24 cellular contexts compared by ENCODE assay signal in genomic region chr9:113659740-113660139, GRCh38.
DNase-seq lines count a peak whose midpoint lies in the region; ATAC-seq, FAIRE-seq and TF ChIP-seq lines count a peak whose summit lies in the region.
"Had no signal": no experiment of that assay in that cellular context is flagged by ENCODE, and none has a peak within 500 bp of the region (broad histone marks: within the 10 kb centered on the region; RNA-seq: fewer than 3 reads in every experiment).

No MANE protein-coding gene starts in this region.

- no peak overlapping the region for H3K27ac ChIP-seq in HepG2 (ENCODE audit: extremely low read length, insufficient read depth, low read length)
- H3K27ac ChIP-seq in right lobe of liver: no peak overlapping the region
- no peak overlapping the region for H3K27ac ChIP-seq in K562 (ENCODE audit: extremely low read depth, low read depth, low read length)
- H3K27ac ChIP-seq in osteoblast (ENCODE audit: low read depth, low read length): no peak overlapping the region
- H3K27ac ChIP-seq: BLaER1 had no signal

- POLR2A ChIA-PET in HepG2 (lab: Yijun Ruan, JAX) (no interaction called here), K562 (lab: Yijun Ruan, JAX) (interaction anchor here (0.6 kb wide), 1 partner anchor 999 kb away, joined by 4 read pairs; no protein-coding TSS in a partner anchor), T-cell (lab: Charles Lee) (no interaction called here)

- in situ Hi-C loops in HepG2 (cut with HindIII; ENCODE audit: extremely low pct_ligation_motif_present, low pct_unique_long_range_greater_than_20kb) (loop anchor here (5.0 kb wide), 3 partner anchors 67 to 387 kb away; no protein-coding TSS in a partner anchor), K562 (cut with MboI) (loop anchor here (5.0 to 10.0 kb wide), 5 partner anchors 57 to 545 kb away; partner anchors contain the start of gene RNF183)

- H3K4me1 ChIP-seq in HepG2 (ENCODE audit: insufficient read depth, low read length) (peaks cover 47% of the 10 kb centered on the region), right lobe of liver (peaks cover 0 to 9% (median 0%) of the 10 kb centered on the region in 4 donors), K562 (replicated peaks in 1 of 2; ENCODE audit: control insufficient read depth in 2 of 2, insufficient read depth in 2 of 2, low read length in 2 of 2) (peaks cover 0 to 6% of the 10 kb centered on the region in 2 experiments; a peak in 2 of 5 replicates), osteoblast (ENCODE audit: insufficient read depth, low read length) (peaks cover 10% of the 10 kb centered on the region)

- ATAC-seq in HepG2 (no peak), right lobe of liver (no peak), K562 (no peak), T-cell (replicated peaks in 1 of 4) (no peak), GM18907 (IDR thresholded peaks at IDR 0.05; ENCODE audit: unreplicated experiment) (no peak), HG03135 (IDR thresholded peaks at IDR 0.05; ENCODE audit: unreplicated experiment) (no peak)
- ATAC-seq: GM12878 had no signal

- no peak for DNase-seq in HepG2 (ENCODE audit: low spot score)
- DNase-seq in right lobe of liver: no peak
- DNase-seq in K562 (ENCODE audit: extremely low read depth in 1 of 4, low spot score in 3 of 4): no peak
- peak; percentile 76 for DNase-seq in osteoblast (ENCODE audit: insufficient read length, low spot score, missing footprints)
- no peak for DNase-seq in T-cell
- DNase-seq: CD4-positive, alpha-beta T cell; COR-L47; EL; GDM1; GOT3; HCEC 1CT; Karpas-422; NCI-H1092 treated with DMSO at 0.1 percent for 48 hours; NCI-H1436 treated with DMSO at 0.1 percent for 48 hours; NCI-H1930; NCI-H2107; NCI-H774; SHP77 treated with DMSO at 0.1 percent for 48 hours had no signal

- H3K27ac Mint-ChIP-seq in T-cell: no peak overlapping the region
- H3K27ac Mint-ChIP-seq: CD4-positive, alpha-beta T cell; IgD-negative memory B cell had no signal

- H3K4me1 Mint-ChIP-seq in T-cell: peaks cover 0 to 5% (median 0%) of the 10 kb centered on the region in 3 donors

- H3K4me3 ChIP-seq in HepG2 (replicated peaks in 1 of 3; ENCODE audit: insufficient read depth in 1 of 3, low read depth in 2 of 3, low read length in 3 of 3) (no peak overlapping the region), right lobe of liver (no peak overlapping the region), K562 (no peak overlapping the region), osteoblast (ENCODE audit: insufficient read depth, low read length) (no peak overlapping the region)
- H3K4me3 ChIP-seq: BLaER1, GM12878 had no signal

- no peak overlapping the region for H2AFZ ChIP-seq in HepG2 (ENCODE audit: low read length)
- no peak overlapping the region for H2AFZ ChIP-seq in K562 (ENCODE audit: low read depth, low read length)
- H2AFZ ChIP-seq in osteoblast (ENCODE audit: low read length): no peak overlapping the region

- no peaks in the 10 kb centered on the region for H3K9me3 Mint-ChIP-seq in T-cell
- H3K9me3 Mint-ChIP-seq: CD4-positive, alpha-beta T cell; IgD-negative memory B cell had no signal

- H3K79me2 ChIP-seq in HepG2 (ENCODE audit: insufficient read depth, low read length) (no peaks in the 10 kb centered on the region), K562 (ENCODE audit: control insufficient read depth, insufficient read depth, low read length) (no peaks in the 10 kb centered on the region), osteoblast (ENCODE audit: insufficient read depth, low read length) (no peaks in the 10 kb centered on the region)

- 4% methylated on average over 3 of the region's 3 CpGs for WGBS in HepG2 (ENCODE audit: low lambda C conversion rate)
- 43% methylated on average over 2 of the region's 3 CpGs for WGBS in right lobe of liver (ENCODE audit: insufficient coverage, low coverage, low lambda C conversion rate, missing lambda C conversion rate)
- WGBS in K562 (ENCODE audit: insufficient coverage, low coverage, missing lambda C conversion rate): 0% methylated on average over 3 of the region's 3 CpGs

- TF ChIP-seq POLR2A in HepG2 (IDR thresholded peaks at IDR 0.05; ENCODE audit: insufficient read depth in 1 of 2, low read depth in 2 of 2, low read length in 2 of 2) (no peak), right lobe of liver (IDR thresholded peaks at IDR 0.05) (no peak), K562 (conservative IDR thresholded peaks at IDR 0.05) (no peak)

- CTCF ChIA-PET in HepG2 (lab: Yijun Ruan, JAX; ENCODE audit: low intra/inter-chr PET ratio, low total read pairs): interaction anchor here (9.4 kb wide), 1 partner anchor 68 kb away, joined by 223 read pairs; no protein-coding TSS in a partner anchor
- CTCF ChIA-PET in K562 (lab: Yijun Ruan, JAX; ENCODE audit: low intra/inter-chr PET ratio): no interaction called here
- CTCF ChIA-PET in T-cell (lab: Charles Lee): interaction anchor here (1.0 to 1.9 kb wide), 2 partner anchors 205 to 214 kb away, joined by 3 to 17 read pairs; no protein-coding TSS in a partner anchor

- no peak for TF ChIP-seq RAD21 in HepG2 (CRISPR knock-in tag; IDR thresholded peaks at IDR 0.05)
- TF ChIP-seq RAD21 in K562 (CRISPR knock-in tag; conservative IDR thresholded peaks at IDR 0.05 in 1 of 2, IDR thresholded peaks at IDR 0.05 in 1 of 2): no peak

- H3K36me3 ChIP-seq in HepG2 (replicated peaks in 1 of 2; ENCODE audit: control insufficient read depth in 1 of 2, insufficient read depth in 2 of 2, low read length in 2 of 2) (no peaks in the 10 kb centered on the region), right lobe of liver (no peaks in the 10 kb centered on the region), K562 (ENCODE audit: control insufficient read depth, insufficient read depth, low read length) (no peaks in the 10 kb centered on the region), osteoblast (ENCODE audit: insufficient read depth, low read length) (no peaks in the 10 kb centered on the region)
- H3K36me3 ChIP-seq: BLaER1 had no signal

- H3K27me3 Mint-ChIP-seq in T-cell: peaks cover 9 to 11% of the 10 kb centered on the region in 2 donors

- intact Hi-C loops in HepG2 (cut with micrococcal nuclease; ENCODE audit: unreplicated experiment): loop anchor here (2.0 to 10.0 kb wide), 4 partner anchors 213 to 385 kb away; partner anchors contain the start of genes C9orf43, CDC26, POLE3 and PRPF4
- intact Hi-C loops in right lobe of liver (cut with DNase I): loop anchor here in 1 of 2 donors (5.0 to 10.0 kb wide), 2 partner anchors 67 to 215 kb away; no protein-coding TSS in a partner anchor
- intact Hi-C loops in K562 (cut with micrococcal nuclease): loop anchor here (2.0 to 10.0 kb wide), 6 partner anchors 213 to 732 kb away; partner anchors contain the start of genes CDC26, PRPF4 and RNF183

- H3K4me2 ChIP-seq in HepG2 (ENCODE audit: low read depth, low read length): no peak overlapping the region
- no peak overlapping the region for H3K4me2 ChIP-seq in K562 (ENCODE audit: insufficient read depth, low read length)
- no peak overlapping the region for H3K4me2 ChIP-seq in osteoblast (ENCODE audit: insufficient read depth, low read length)

- no peaks in the 10 kb centered on the region for H4K20me1 ChIP-seq in HepG2 (ENCODE audit: insufficient read depth, low read length)
- H4K20me1 ChIP-seq in K562 (replicated peaks; ENCODE audit: control insufficient read depth, insufficient read depth, low read length): peaks cover 3% of the 10 kb centered on the region
- H4K20me1 ChIP-seq in osteoblast (ENCODE audit: insufficient read depth, low read length): no peaks in the 10 kb centered on the region
- H4K20me1 ChIP-seq: BLaER1 had no signal

- TF ChIP-seq EP300 in HepG2 (IDR thresholded peaks at IDR 0.05; ENCODE audit: low read depth in 2 of 2, low read length in 2 of 2) (no peak), HepG2 (CRISPR knock-in tag; IDR thresholded peaks at IDR 0.05; ENCODE audit: borderline replicate concordance) (no peak), K562 (IDR thresholded peaks at IDR 0.05; ENCODE audit: low read length) (no peak)

- TF ChIP-seq CTCF in HepG2 (CRISPR knock-in tag; IDR thresholded peaks at IDR 0.05): no peak
- no peak for TF ChIP-seq CTCF in right lobe of liver (IDR thresholded peaks at IDR 0.05)
- TF ChIP-seq CTCF in K562 (IDR thresholded peaks at IDR 0.05 in 2 of 3, conservative IDR thresholded peaks at IDR 0.05 in 1 of 3; ENCODE audit: insufficient read depth in 2 of 3, low read depth in 1 of 3, low read length in 3 of 3): no peak
- TF ChIP-seq CTCF in osteoblast (IDR thresholded peaks at IDR 0.05; ENCODE audit: extremely low read depth, low read depth, low read length): no peak

- H3K27me3 ChIP-seq in HepG2 (ENCODE audit: control insufficient read depth in 1 of 2, insufficient read depth in 2 of 2, low read length in 2 of 2) (peaks cover 0 to 28% of the 10 kb centered on the region in 2 experiments; a peak in 3 of 5 replicates), right lobe of liver (no peaks in the 10 kb centered on the region), K562 (ENCODE audit: control insufficient read depth in 2 of 2, insufficient read depth in 2 of 2, low read length in 2 of 2) (peaks cover 20 to 45% of the 10 kb centered on the region in 2 experiments), osteoblast (ENCODE audit: insufficient read depth, low read length) (peaks cover 9% of the 10 kb centered on the region)
- H3K27me3 ChIP-seq: BLaER1 had no signal

- no peak overlapping the region for H3K4me3 Mint-ChIP-seq in T-cell
- H3K4me3 Mint-ChIP-seq: CD4-positive, alpha-beta T cell; IgD-negative memory B cell had no signal

- BruUV-seq in HepG2 (replicated peaks; lab: Mats Ljungman, UMichigan) (no TSS peak), K562 (replicated peaks; lab: Mats Ljungman, UMichigan) (no TSS peak)

- FAIRE-seq in HepG2 (lab: Jason Lieb, UNC) (no peak), K562 (lab: Jason Lieb, UNC) (no peak)
- FAIRE-seq: A204.1, GM12878 had no signal

- H3K9ac ChIP-seq in HepG2 (ENCODE audit: insufficient read depth, low read depth, low read length): no peak overlapping the region
- no peak overlapping the region for H3K9ac ChIP-seq in K562 (ENCODE audit: insufficient read depth in 1 of 2, low read depth in 2 of 2, low read length in 2 of 2)
- H3K9ac ChIP-seq: BLaER1 had no signal

- no peaks in the 10 kb centered on the region for H3K36me3 Mint-ChIP-seq in T-cell
- H3K36me3 Mint-ChIP-seq: IgD-negative memory B cell had no signal

- H3K9me1 ChIP-seq in K562 (ENCODE audit: control insufficient read depth, insufficient read depth, low read length): no peaks in the 10 kb centered on the region

- H3K9me3 ChIP-seq in HepG2 (ENCODE audit: low read length) (no peaks in the 10 kb centered on the region), right lobe of liver (no peaks in the 10 kb centered on the region), K562 (replicated peaks; ENCODE audit: control insufficient read depth, insufficient read depth, low read depth, low read length) (no peaks in the 10 kb centered on the region), osteoblast (ENCODE audit: low read depth, low read length) (no peaks in the 10 kb centered on the region)
- H3K9me3 ChIP-seq: BLaER1 had no signal

TF ChIP-seq in K562, 482 proteins besides CTCF, POLR2A, EP300 and RAD21 (continues in another document):
- no peak for TF ChIP-seq SETDB1 (IDR thresholded peaks at IDR 0.05; ENCODE audit: low read length)

Comparison
In these comparisons a context has a peak if more than half of its experiments do, and no peak if none do; other contexts are left out.
1. Of the 241 proteins assayed by ChIP-seq in both HepG2 and K562: peak only in HepG2: MNT; only in K562: TFE3; in both: none; in neither: 239.